In the genomic region with DNA sequence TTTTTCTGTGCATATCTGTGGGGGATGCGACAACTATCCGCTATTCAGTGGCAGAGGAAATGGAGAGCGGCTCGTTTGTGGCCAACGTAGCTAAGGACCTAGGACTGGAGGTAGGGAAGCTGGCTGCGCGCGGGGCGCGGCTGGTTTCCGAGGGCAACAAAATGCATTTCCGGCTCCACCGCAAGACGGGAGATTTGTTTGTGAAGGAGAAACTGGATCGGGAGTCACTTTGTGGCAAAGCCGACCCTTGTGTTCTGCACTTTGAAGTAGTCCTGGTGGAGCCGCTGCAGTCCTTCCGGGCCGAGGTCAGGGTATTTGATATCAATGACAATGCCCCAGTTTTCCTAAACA, we compare ENCODE assay signal across 8 cellular contexts. TPM values are rescaled to one million over a fixed set of nuclear protein-coding genes. Genes with fewer than 3 reads are reported as not detected.
DNase-seq lines count a peak whose midpoint lies in the region; ATAC-seq and TF ChIP-seq lines count a peak whose summit lies in the region.

No MANE protein-coding gene starts in this region.

- DNase-seq in NCI-H345 (lab: John Stamatoyannopoulos, UW) (peak; percentile 39), NCI-H345 treated with DMSO at 0.1 percent for 48 hours (lab: John Stamatoyannopoulos, UW; ENCODE audit: unreplicated experiment) (no peak), adrenal gland (no peak), left lobe of liver (ENCODE audit: low spot score) (no peak), GM19238 (ENCODE audit: insufficient read length, low spot score) (no peak)
- DNase-seq in stimulated activated CD4-positive, alpha-beta T cell treated with anti-CD3 and anti-CD28 coated beads, Interleukin-12 subunit alpha, Interleukin-12 subunit beta, amount 100 ng/mL, for 4 hours = no peak

- peak overlapping the region in 1 of 2 donors; percentile 42 for H3K9ac ChIP-seq in stomach smooth muscle (ENCODE audit: low read length in 2 of 2)

- no peak for TF ChIP-seq POLR2A in adrenal gland (IDR thresholded peaks at IDR 0.05)

- H3K4me1 ChIP-seq in adrenal gland (replicated peaks in 1 of 2) (no peaks in the 10 kb centered on the region), stomach smooth muscle (ENCODE audit: control insufficient read depth, insufficient read depth, low read length) (peaks cover 5% of the 10 kb centered on the region)

- H3K27me3 ChIP-seq in adrenal gland (peaks cover 4% of the 10 kb centered on the region), stomach smooth muscle (ENCODE audit: control insufficient read depth in 1 of 2, insufficient read depth in 2 of 2, low read length in 2 of 2) (peaks cover 7 to 15% of the 10 kb centered on the region in 2 donors)

- H3K36me3 ChIP-seq in adrenal gland (replicated peaks in 1 of 2) (no peaks in the 10 kb centered on the region), stomach smooth muscle (ENCODE audit: control insufficient read depth in 2 of 2, insufficient read depth in 2 of 2, low read length in 2 of 2) (no peaks in the 10 kb centered on the region)

- H3K27ac ChIP-seq in adrenal gland = no peak overlapping the region
- H3K27ac ChIP-seq in stomach smooth muscle (ENCODE audit: low read length) = no peak overlapping the region

- peak overlapping the region in 3 of 4 donors; percentile 16 to 75 (median 25) for H3K4me3 ChIP-seq in adrenal gland
- H3K4me3 ChIP-seq in stomach smooth muscle (ENCODE audit: low read length in 2 of 2) = peak overlapping the region; percentile 84 to 93

- no peak for TF ChIP-seq CTCF in adrenal gland (IDR thresholded peaks at IDR 0.05)

- ATAC-seq in left lobe of liver (peak; percentile 59), GM19397 (IDR thresholded peaks at IDR 0.05; ENCODE audit: unreplicated experiment) (no peak)

- intact Hi-C loops in adrenal gland (cut with DNase I) = no loop called here

- 5 to 10% (median 8%) methylated on average over 13 to 19 of the region's 19 CpGs for WGBS in adrenal gland, 4 donors

- H3K9me3 ChIP-seq in adrenal gland (replicated peaks in 1 of 3) (no peaks in the 10 kb centered on the region), stomach smooth muscle (ENCODE audit: control insufficient read depth in 2 of 2, low read length in 2 of 2) (no peaks in the 10 kb centered on the region)

RNA-seq across cellular contexts. Expression of a gene that starts 0.3 kb away (rescaled TPM):
- total RNA-seq in adrenal gland (under 1 TPM in 3 of 8 donors, not detected in 5; under 0.01 to 0.07 (median 0.04) TPM), left lobe of liver (not detected)
- under 1 TPM in 1 of 3 donors, not detected in 2; 0.11 TPM for polyA plus RNA-seq in adrenal gland

RNA-seq across cellular contexts. Expression of a gene that starts 42.9 kb away (rescaled TPM):
- total RNA-seq in adrenal gland (1 to 10 TPM in 6 of 8 donors, under 1 TPM in 2; 0.65 to 2.8 (median 1.7) TPM), left lobe of liver (0.08 TPM)
- polyA plus RNA-seq in adrenal gland = under 1 TPM; 0.24 to 0.79 (median 0.44) TPM

RNA-seq across cellular contexts. Expression of a gene that starts 48.8 kb away (rescaled TPM):
- total RNA-seq in adrenal gland (1 to 10 TPM in 5 of 8 donors, under 1 TPM in 3; 0.35 to 2.2 (median 1.3) TPM), left lobe of liver (0.15 TPM)
- polyA plus RNA-seq in adrenal gland = 1 to 10 TPM in 1 of 3 donors, under 1 TPM in 2; 0.20 to 1.4 (median 0.32) TPM
